In the genomic region with DNA sequence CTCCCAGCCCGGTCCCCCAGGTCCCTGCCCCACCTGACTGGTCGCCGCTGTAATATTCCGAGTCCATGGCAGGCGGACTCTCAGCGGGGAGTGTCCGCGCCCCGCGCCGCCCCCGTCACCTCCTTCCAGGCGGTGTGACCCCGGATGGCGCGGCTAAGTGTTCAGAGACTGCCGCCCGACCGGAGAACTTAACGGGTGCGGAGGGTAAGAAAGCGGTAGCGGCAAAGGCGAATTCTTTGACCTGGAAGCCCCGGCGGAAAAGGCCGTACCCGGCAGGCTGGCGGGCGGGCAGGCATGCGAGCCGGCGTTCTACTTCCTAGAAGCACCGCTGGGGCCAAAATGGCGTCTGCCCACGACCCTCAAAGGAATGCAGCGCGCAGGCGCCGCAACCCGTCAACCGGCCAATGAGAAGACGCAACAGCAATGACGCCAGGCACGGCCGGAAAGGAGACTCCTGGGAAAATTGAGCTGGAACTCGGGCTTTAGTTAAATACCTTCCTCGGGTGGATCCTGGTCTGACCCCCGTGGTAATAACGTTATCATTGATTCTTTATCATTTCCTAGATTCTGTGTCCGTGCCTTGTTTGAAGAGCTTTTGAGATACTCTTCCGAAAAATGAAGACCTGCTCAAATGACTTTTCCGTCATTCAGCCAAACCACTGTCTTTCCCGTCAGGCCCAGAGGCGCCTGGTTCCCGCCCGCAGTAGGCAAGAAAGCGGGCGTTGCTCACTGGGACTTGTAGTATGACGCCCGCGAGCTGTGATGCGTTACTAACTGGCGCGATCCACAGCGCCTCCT, we compare ENCODE assay signal across 8 cellular contexts. TPM values are rescaled to one million over a fixed set of nuclear protein-coding genes. Genes with fewer than 3 reads are reported as not detected.
DNase-seq lines count a peak whose midpoint lies in the region; ATAC-seq and TF ChIP-seq lines count a peak whose summit lies in the region.

IWS1 (minus strand) TSS at position 348 of the 798 bp plus-strand sequence; CDS start at position 67, 281 bp downstream.

- TF ChIP-seq CTCF in Panc1 (IDR thresholded peaks at IDR 0.05): no peak

- H3K36me3 Mint-ChIP-seq in activated T-cell treated with anti-CD3 and anti-CD28 coated beads, Interleukin-2, amount 50 U/mL, for 4 hours (ENCODE audit: insufficient read depth): peaks cover 5% of the 10 kb centered on the region

- DNase-seq in DMS53 treated with DMSO at 0.1 percent for 48 hours (lab: John Stamatoyannopoulos, UW; ENCODE audit: unreplicated experiment) (peak; percentile 95), KG1 (lab: John Stamatoyannopoulos, UW) (peak; percentile 98), Panc1 (ENCODE audit: low read depth, low spot score) (peak; percentile 89)
- DNase-seq in activated T-cell treated with anti-CD3 and anti-CD28 coated beads, Interleukin-2, amount 50 U/mL, for 4 hours: peak; percentile 86
- DNase-seq in stimulated activated CD8-positive, alpha-beta memory T cell treated with anti-CD3 and anti-CD28 coated beads, Interleukin-7, amount 100 ng/mL, for 1 hour (ENCODE audit: low read depth in 2 of 2): peak; percentile 77 to 86

- POLR2A ChIA-PET in Panc1 (lab: Charles Lee): interaction anchor here (0.6 to 0.9 kb wide), 2 partner anchors 18 to 65 kb away, joined by 3 to 4 read pairs; no protein-coding TSS in a partner anchor

- CTCF ChIA-PET in Panc1 (lab: Charles Lee): interaction anchor here (0.6 to 1.0 kb wide), 2 partner anchors 65 to 184 kb away, joined by 3 to 4 read pairs; no protein-coding TSS in a partner anchor

- H3K4me3 ChIP-seq in Panc1 (ENCODE audit: low read depth in 2 of 2, low read length in 2 of 2): peak within 1 kb of the TSS; percentile 91 to 92
- peak within 1 kb of the TSS; percentile 92 to 98 for H3K4me3 ChIP-seq in esophagus (ENCODE audit: low read depth in 1 of 2, low read length in 2 of 2)
- H3K4me3 ChIP-seq in mucosa of stomach (ENCODE audit: low read length): peak within 1 kb of the TSS; percentile 89

- ATAC-seq in GM21723 (IDR thresholded peaks at IDR 0.05; ENCODE audit: unreplicated experiment): peak; percentile 92
- peak; percentile 96 for ATAC-seq in Panc1
- ATAC-seq in activated T-cell treated with anti-CD3 and anti-CD28 coated beads, Interleukin-2, amount 50 U/mL, for 4 hours: peak; percentile 94 to 95

- peak within 1 kb of the TSS; percentile 89 for H3K4me3 Mint-ChIP-seq in activated T-cell treated with anti-CD3 and anti-CD28 coated beads, Interleukin-2, amount 50 U/mL, for 4 hours

- no TSS peak for BruUV-seq in Panc1 (replicated peaks; lab: Mats Ljungman, UMichigan)

- in situ Hi-C loops in Panc1 (cut with HindIII; ENCODE audit: low pct_unique_long_range_greater_than_20kb, low sequenced_read_pairs): no loop called here

- H3K9me3 ChIP-seq in Panc1 (ENCODE audit: control insufficient read depth, insufficient read depth, low read depth, low read length) (no peaks in the 10 kb centered on the region), esophagus (ENCODE audit: control insufficient read depth in 2 of 2, insufficient read depth in 1 of 2, low read depth in 1 of 2, low read length in 1 of 2) (peaks cover 0 to 4% of the 10 kb centered on the region in 2 donors), mucosa of stomach (ENCODE audit: control insufficient read depth, low read length) (no peaks in the 10 kb centered on the region)

- H3K4me1 ChIP-seq in Panc1 (ENCODE audit: control insufficient read depth, insufficient read depth, low read length) (peaks cover 20% of the 10 kb centered on the region), esophagus (ENCODE audit: control insufficient read depth in 2 of 2, insufficient read depth in 2 of 2, low read length in 1 of 2) (no peaks in the 10 kb centered on the region), mucosa of stomach (ENCODE audit: control insufficient read depth, insufficient read depth, low read length) (peaks cover 5% of the 10 kb centered on the region)

- H3K27ac ChIP-seq in Panc1 (ENCODE audit: low read length) (peak within 1 kb of the TSS; percentile 97), esophagus (ENCODE audit: low read depth in 2 of 2, low read length in 1 of 2) (peak within 1 kb of the TSS; percentile 92 to 99)

- WGBS in esophagus, 2 donors: 0% methylated on average over 64 to 66 of the region's 66 CpGs

- no peaks in the 10 kb centered on the region for H3K27me3 Mint-ChIP-seq in activated T-cell treated with anti-CD3 and anti-CD28 coated beads, Interleukin-2, amount 50 U/mL, for 4 hours (ENCODE audit: low read depth)

- H3K27me3 ChIP-seq in Panc1 (ENCODE audit: control insufficient read depth, insufficient read depth, low read length) (no peaks in the 10 kb centered on the region), esophagus (ENCODE audit: control insufficient read depth in 1 of 2, insufficient read depth in 2 of 2, low read length in 2 of 2) (no peaks in the 10 kb centered on the region), mucosa of stomach (ENCODE audit: control insufficient read depth, insufficient read depth, low read length) (no peaks in the 10 kb centered on the region)

- H3K4me1 Mint-ChIP-seq in activated T-cell treated with anti-CD3 and anti-CD28 coated beads, Interleukin-2, amount 50 U/mL, for 4 hours (ENCODE audit: low read depth): peaks cover 33% of the 10 kb centered on the region

- H3K36me3 ChIP-seq in Panc1 (ENCODE audit: control insufficient read depth, insufficient read depth, low read length) (peaks cover 19% of the 10 kb centered on the region), esophagus (ENCODE audit: control insufficient read depth in 2 of 2, insufficient read depth in 2 of 2, low read length in 1 of 2) (peaks cover 2% of the 10 kb centered on the region in 2 donors), mucosa of stomach (ENCODE audit: control insufficient read depth, insufficient read depth, low read length) (no peaks in the 10 kb centered on the region)

- peak within 1 kb of the TSS; percentile 94 for H3K9ac ChIP-seq in mucosa of stomach (ENCODE audit: low read length)

- intact Hi-C loops in Panc1 (cut with micrococcal nuclease; ENCODE audit: unreplicated experiment): no loop called here

- H3K9me3 Mint-ChIP-seq in activated T-cell treated with anti-CD3 and anti-CD28 coated beads, Interleukin-2, amount 50 U/mL, for 4 hours: no peaks in the 10 kb centered on the region

RNA-seq across cellular contexts. Expression of gene IWS1, which starts in this region (rescaled TPM):
- 48.6 TPM for total RNA-seq in Panc1 (2021; ENCODE audit: unreplicated experiment)
- 42.4 TPM for polyA plus RNA-seq in Panc1 (2012; ENCODE audit: insufficient read length)
- 10 to 100 TPM; 49.8 to 57.8 (median 55.2) TPM for total RNA-seq in activated T-cell treated with anti-CD3 and anti-CD28 coated beads, Interleukin-2, amount 50 U/mL, for 4 hours
- 10 to 100 TPM; 14.1 to 19.7 TPM for polyA plus RNA-seq in esophagus

Comparison
In these comparisons a context has a peak if more than half of its experiments do, and no peak if none do; other contexts are left out.
1. Peak in every context shown above with its lines: DNase-seq, ATAC-seq, H3K4me3 ChIP-seq and H3K27ac ChIP-seq.